ENCODE assay signal across 1 cellular context in genomic region chr22:40235418-40235817, GRCh38.
TF ChIP-seq lines count a peak whose summit lies in the region.

No MANE protein-coding gene starts in this region.

TF ChIP-seq in HEK293, 187 proteins besides CTCF, POLR2A, EP300 and RAD21 (continued from another document and continues in another):
- TF ChIP-seq TRIM28 (IDR thresholded peaks at IDR 0.05; ENCODE audit: borderline replicate concordance, low read length) = no peak
- TF ChIP-seq OSR2 (tag by site-specific recombination; IDR thresholded peaks at IDR 0.05) = peak; percentile 68; the same call in 1 of the 2 replicates
- no peak for TF ChIP-seq ZNF626 (tag by site-specific recombination; IDR thresholded peaks at IDR 0.05)
- TF ChIP-seq SCRT2 (tag by site-specific recombination; IDR thresholded peaks at IDR 0.05) = no peak
- no peak for TF ChIP-seq ZBTB6 (tag by site-specific recombination; IDR thresholded peaks at IDR 0.05)
- TF ChIP-seq ZNF132 (tag by site-specific recombination; IDR thresholded peaks at IDR 0.05; ENCODE audit: borderline replicate concordance) = no peak
- no peak for TF ChIP-seq ZNF48 (tag by site-specific recombination; IDR thresholded peaks at IDR 0.05)
- no peak for TF ChIP-seq PRDM2 (tag by site-specific recombination; IDR thresholded peaks at IDR 0.05; ENCODE audit: borderline replicate concordance)
- no peak for TF ChIP-seq ZNF544 (tag by site-specific recombination; IDR thresholded peaks at IDR 0.05)
- no peak for TF ChIP-seq ZXDB (tag by site-specific recombination; IDR thresholded peaks at IDR 0.05)
- peak; percentile 96 for TF ChIP-seq ZNF664 (tag by site-specific recombination; IDR thresholded peaks at IDR 0.05)
- no peak for TF ChIP-seq ZNF19 (tag by site-specific recombination; IDR thresholded peaks at IDR 0.05; ENCODE audit: low read depth)
- TF ChIP-seq ZNF266 (tag by site-specific recombination; IDR thresholded peaks at IDR 0.05; ENCODE audit: low read depth) = no peak
- TF ChIP-seq ZNF513 (tag by site-specific recombination; IDR thresholded peaks at IDR 0.05) = 0 out of 2 replicates have a peak, but pooled peaks have one; percentile 46
- TF ChIP-seq ZBTB7A (tag by site-specific recombination; IDR thresholded peaks at IDR 0.05; ENCODE audit: low read depth) = no peak
- no peak for TF ChIP-seq ZBTB10 (tag by site-specific recombination; IDR thresholded peaks at IDR 0.05)
- TF ChIP-seq ZNF433 (tag by site-specific recombination; IDR thresholded peaks at IDR 0.05; ENCODE audit: low read depth) = no peak
- no peak for TF ChIP-seq ZNF114 (tag by site-specific recombination; IDR thresholded peaks at IDR 0.05)
- no peak for TF ChIP-seq GLIS1 (tag by site-specific recombination; IDR thresholded peaks at IDR 0.05)
- no peak for TF ChIP-seq ZSCAN30 (tag by site-specific recombination; IDR thresholded peaks at IDR 0.05)
- no peak for TF ChIP-seq MEIS1 (CRISPR knock-in tag; IDR thresholded peaks at IDR 0.05; ENCODE audit: borderline replicate concordance)
- no peak for TF ChIP-seq KLF1 (tag by site-specific recombination; IDR thresholded peaks at IDR 0.05)
- no peak for TF ChIP-seq ZNF335 (tag by site-specific recombination; conservative IDR thresholded peaks at IDR 0.05)
- no peak for TF ChIP-seq ZBTB20 (tag by site-specific recombination; IDR thresholded peaks at IDR 0.05)
- no peak for TF ChIP-seq ZNF18 (tag by site-specific recombination; IDR thresholded peaks at IDR 0.05)
- no peak for TF ChIP-seq ZSCAN5A (tag by site-specific recombination; IDR thresholded peaks at IDR 0.05)
- TF ChIP-seq ZNF404 (tag by site-specific recombination; IDR thresholded peaks at IDR 0.05) = no peak
- TF ChIP-seq SP7 (tag by site-specific recombination; IDR thresholded peaks at IDR 0.05) = peak; percentile 33; the same call in 1 of the 2 replicates
- TF ChIP-seq ZEB2 (tag by site-specific recombination; IDR thresholded peaks at IDR 0.05) = peak; percentile 47; the same call in 1 of the 2 replicates
- no peak for TF ChIP-seq ZNF157 (tag by site-specific recombination; IDR thresholded peaks at IDR 0.05)
- TF ChIP-seq INSM2 (tag by site-specific recombination; IDR thresholded peaks at IDR 0.05) = no peak
- TF ChIP-seq ZNF121 (tag by site-specific recombination; IDR thresholded peaks at IDR 0.05) = no peak
- TF ChIP-seq ZNF596 (tag by site-specific recombination; IDR thresholded peaks at IDR 0.05) = no peak
- no peak for TF ChIP-seq GLIS2 (tag by site-specific recombination; IDR thresholded peaks at IDR 0.05)
- no peak for TF ChIP-seq REPIN1 (tag by site-specific recombination; IDR thresholded peaks at IDR 0.05; ENCODE audit: low read depth)
- TF ChIP-seq ELK4 (IDR thresholded peaks at IDR 0.05; ENCODE audit: borderline replicate concordance, low read depth, low read length) = no peak
- TF ChIP-seq ZNF394 (tag by site-specific recombination; IDR thresholded peaks at IDR 0.05; ENCODE audit: borderline replicate concordance) = no peak
- TF ChIP-seq GLI4 (tag by site-specific recombination; IDR thresholded peaks at IDR 0.05) = no peak
- TF ChIP-seq ZNF830 (tag by site-specific recombination; IDR thresholded peaks at IDR 0.05; ENCODE audit: low read depth) = no peak
- TF ChIP-seq HOXD13 (CRISPR knock-in tag; IDR thresholded peaks at IDR 0.05; ENCODE audit: borderline replicate concordance) = no peak
- TF ChIP-seq SP3 (tag by site-specific recombination; IDR thresholded peaks at IDR 0.05) = no peak
